In genomic region chr6:119090256-119090655, GRCh38 we compare ENCODE assay signal across 1 cellular context.
TF ChIP-seq lines count a peak whose summit lies in the region.

No MANE protein-coding gene starts in this region.

TF ChIP-seq in K562, 482 proteins besides CTCF, POLR2A, EP300 and RAD21:
- TF ChIP-seq MIER1 (IDR thresholded peaks at IDR 0.05; ENCODE audit: low read depth) (peak; percentile 80; the same call in 1 of the 2 replicates), HDAC6 (IDR thresholded peaks at IDR 0.05; ENCODE audit: low read depth, low read length) (no peak), ZNF444 (CRISPR knock-in tag; IDR thresholded peaks at IDR 0.05) (no peak), EHMT2 (IDR thresholded peaks at IDR 0.05) (peak; percentile 95), ZNF224 (CRISPR knock-in tag; IDR thresholded peaks at IDR 0.05) (no peak), CBX2 (IDR thresholded peaks at IDR 0.05; ENCODE audit: insufficient read depth, low read length, poor library complexity, severe bottlenecking) (no peak), PTBP1 (IDR thresholded peaks at IDR 0.05; ENCODE audit: low read depth, low read length) (no peak), DDX20 (tag; IDR thresholded peaks at IDR 0.05; ENCODE audit: low read depth) (no peak), ZNF232 (CRISPR knock-in tag; IDR thresholded peaks at IDR 0.05) (no peak), REST (CRISPR knock-in tag; IDR thresholded peaks at IDR 0.05; ENCODE audit: low read depth) (0 out of 2 replicates have a peak, but pooled peaks have one; percentile 44), ZFPM2 (CRISPR knock-in tag; IDR thresholded peaks at IDR 0.05) (no peak), ZNF316 (IDR thresholded peaks at IDR 0.05) (no peak)
- TF ChIP-seq, protein P1, sequence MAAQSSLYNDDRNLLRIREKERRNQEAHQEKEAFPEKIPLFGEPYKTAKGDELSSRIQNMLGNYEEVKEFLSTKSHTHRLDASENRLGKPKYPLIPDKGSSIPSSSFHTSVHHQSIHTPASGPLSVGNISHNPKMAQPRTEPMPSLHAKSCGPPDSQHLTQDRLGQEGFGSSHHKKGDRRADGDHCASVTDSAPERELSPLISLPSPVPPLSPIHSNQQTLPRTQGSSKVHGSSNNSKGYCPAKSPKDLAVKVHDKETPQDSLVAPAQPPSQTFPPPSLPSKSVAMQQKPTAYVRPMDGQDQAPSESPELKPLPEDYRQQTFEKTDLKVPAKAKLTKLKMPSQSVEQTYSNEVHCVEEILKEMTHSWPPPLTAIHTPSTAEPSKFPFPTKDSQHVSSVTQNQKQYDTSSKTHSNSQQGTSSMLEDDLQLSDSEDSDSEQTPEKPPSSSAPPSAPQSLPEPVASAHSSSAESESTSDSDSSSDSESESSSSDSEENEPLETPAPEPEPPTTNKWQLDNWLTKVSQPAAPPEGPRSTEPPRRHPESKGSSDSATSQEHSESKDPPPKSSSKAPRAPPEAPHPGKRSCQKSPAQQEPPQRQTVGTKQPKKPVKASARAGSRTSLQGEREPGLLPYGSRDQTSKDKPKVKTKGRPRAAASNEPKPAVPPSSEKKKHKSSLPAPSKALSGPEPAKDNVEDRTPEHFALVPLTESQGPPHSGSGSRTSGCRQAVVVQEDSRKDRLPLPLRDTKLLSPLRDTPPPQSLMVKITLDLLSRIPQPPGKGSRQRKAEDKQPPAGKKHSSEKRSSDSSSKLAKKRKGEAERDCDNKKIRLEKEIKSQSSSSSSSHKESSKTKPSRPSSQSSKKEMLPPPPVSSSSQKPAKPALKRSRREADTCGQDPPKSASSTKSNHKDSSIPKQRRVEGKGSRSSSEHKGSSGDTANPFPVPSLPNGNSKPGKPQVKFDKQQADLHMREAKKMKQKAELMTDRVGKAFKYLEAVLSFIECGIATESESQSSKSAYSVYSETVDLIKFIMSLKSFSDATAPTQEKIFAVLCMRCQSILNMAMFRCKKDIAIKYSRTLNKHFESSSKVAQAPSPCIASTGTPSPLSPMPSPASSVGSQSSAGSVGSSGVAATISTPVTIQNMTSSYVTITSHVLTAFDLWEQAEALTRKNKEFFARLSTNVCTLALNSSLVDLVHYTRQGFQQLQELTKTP (IDR thresholded peaks at IDR 0.05; ENCODE audit: low read depth in 1 of 2, partially characterized antibody in 2 of 2) = no peak
- TF ChIP-seq, protein P2, sequence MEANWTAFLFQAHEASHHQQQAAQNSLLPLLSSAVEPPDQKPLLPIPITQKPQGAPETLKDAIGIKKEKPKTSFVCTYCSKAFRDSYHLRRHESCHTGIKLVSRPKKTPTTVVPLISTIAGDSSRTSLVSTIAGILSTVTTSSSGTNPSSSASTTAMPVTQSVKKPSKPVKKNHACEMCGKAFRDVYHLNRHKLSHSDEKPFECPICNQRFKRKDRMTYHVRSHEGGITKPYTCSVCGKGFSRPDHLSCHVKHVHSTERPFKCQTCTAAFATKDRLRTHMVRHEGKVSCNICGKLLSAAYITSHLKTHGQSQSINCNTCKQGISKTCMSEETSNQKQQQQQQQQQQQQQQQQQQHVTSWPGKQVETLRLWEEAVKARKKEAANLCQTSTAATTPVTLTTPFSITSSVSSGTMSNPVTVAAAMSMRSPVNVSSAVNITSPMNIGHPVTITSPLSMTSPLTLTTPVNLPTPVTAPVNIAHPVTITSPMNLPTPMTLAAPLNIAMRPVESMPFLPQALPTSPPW (CRISPR knock-in tag; IDR thresholded peaks at IDR 0.05) = no peak
TF ChIP-seq in K562: peak in this region for 3.
